ENCODE assay signal across 23 cellular contexts in the genomic region with DNA sequence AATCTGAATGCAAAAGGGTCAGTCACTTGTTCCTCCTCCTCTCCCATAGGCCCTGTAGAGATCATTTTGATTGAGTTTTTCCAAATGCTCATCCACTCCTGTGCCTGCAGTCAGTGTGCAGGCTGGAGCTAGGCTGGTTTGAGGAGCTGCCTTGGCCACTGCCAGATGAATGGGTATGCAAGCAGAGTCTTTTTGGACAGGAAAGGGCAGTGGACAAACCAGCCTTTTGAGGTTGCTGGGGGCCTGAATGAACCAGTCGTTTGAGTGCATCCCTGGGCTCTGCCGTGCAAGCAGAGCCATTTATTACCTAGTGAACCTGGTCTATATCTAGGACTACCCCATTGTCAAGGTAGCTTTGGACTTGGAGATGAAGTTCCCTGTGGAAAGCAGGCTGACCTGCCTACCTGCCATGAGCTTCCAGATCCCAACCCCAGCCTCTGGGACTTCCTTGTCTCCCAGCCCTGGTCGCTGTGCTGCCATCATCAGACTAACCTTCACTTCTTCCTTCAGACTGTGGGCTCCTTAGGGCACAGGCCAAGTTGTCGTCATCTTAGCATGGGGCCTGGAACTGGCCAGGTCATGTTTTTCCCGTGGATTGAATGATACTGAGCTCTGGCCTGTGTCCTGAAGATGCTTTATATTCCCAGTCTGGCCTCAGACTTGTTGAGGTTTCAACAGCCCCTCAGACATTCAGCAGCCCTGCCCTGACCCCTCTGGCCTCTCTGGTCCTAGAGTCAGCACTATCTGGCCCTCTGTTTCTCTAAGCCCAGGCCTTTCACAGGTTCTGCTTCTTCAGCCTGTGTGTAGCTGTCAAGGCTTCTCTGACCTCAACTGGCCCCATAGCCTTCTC. TPM values are rescaled to one million over a fixed set of nuclear protein-coding genes. Genes with fewer than 3 reads are reported as not detected.
A peak's percentile ranks its signal among the peaks of the same experiment; 100 is the strongest.
DNase-seq lines count a peak whose midpoint lies in the region; FAIRE-seq and TF ChIP-seq lines count a peak whose summit lies in the region.
"Had no signal": no experiment of that assay in that cellular context is flagged by ENCODE, and none has a peak within 500 bp of the region (broad histone marks: within the 10 kb centered on the region; RNA-seq: fewer than 3 reads in every experiment).

No MANE protein-coding gene starts in this region.

- peak overlapping the region; percentile 65 for H3K4me2 ChIP-seq in BLaER1
- H3K4me2 ChIP-seq in H9 (ENCODE audit: insufficient read depth, insufficient read length, low read length), result no peak overlapping the region

- no peak for TF ChIP-seq CTCF in esophagus muscularis mucosa (IDR thresholded peaks at IDR 0.05)
- TF ChIP-seq CTCF in progenitor cell of endocrine pancreas (IDR thresholded peaks at IDR 0.05; ENCODE audit: unreplicated experiment), result no peak
- TF ChIP-seq CTCF in H9 (conservative IDR thresholded peaks at IDR 0.05), result no peak

- H3K4me3 ChIP-seq in BLaER1 (no peak overlapping the region), esophagus muscularis mucosa (no peak overlapping the region)

- H3K79me2 ChIP-seq in H9 (ENCODE audit: insufficient read depth, low read length), result no peaks in the 10 kb centered on the region

- no peak overlapping the region for H3K18ac ChIP-seq in H9 (ENCODE audit: insufficient read length, low read depth, low read length)

- DNase-seq in esophagus muscularis mucosa (ENCODE audit: extremely low spot score), result peak; percentile 74
- no peak for DNase-seq in progenitor cell of endocrine pancreas (ENCODE audit: low spot score, unreplicated experiment)
- no peak for DNase-seq in H9
- DNase-seq in stimulated activated CD4-positive, alpha-beta T cell treated with anti-CD3 and anti-CD28 coated beads, Interleukin-12 subunit alpha, Interleukin-12 subunit beta, amount 100 ng/mL, for 4 hours, result no peak
- DNase-seq in HTR-8/SVneo (ENCODE audit: insufficient read length, low spot score), result no peak
- DNase-seq: C1 segment of cervical spinal cord; Calu3; CD4-positive, alpha-beta memory T cell; COR-L47; DMS53; DMS79 treated with DMSO at 0.1 percent for 48 hours; GF-D8; GOT3; HCEC 1CT had no signal

- H3K27ac Mint-ChIP-seq in progenitor cell of endocrine pancreas (peak overlapping the region; percentile 56), H9 (no peak overlapping the region)
- H3K27ac Mint-ChIP-seq: B cell; CD4-positive, alpha-beta memory T cell had no signal

- no peak for TF ChIP-seq EP300 in esophagus muscularis mucosa (IDR thresholded peaks at IDR 0.05)

- no peak overlapping the region for H3K56ac ChIP-seq in H9 (ENCODE audit: insufficient read length, low read depth, low read length)

- H3K23ac ChIP-seq in H9 (ENCODE audit: insufficient read length, low read depth, low read length), result no peak overlapping the region

- no peak overlapping the region for H2BK12ac ChIP-seq in H9 (ENCODE audit: insufficient read length, low read depth, low read length)

- H2BK120ac ChIP-seq in H9 (ENCODE audit: low read depth, low read length, poor library complexity, severe bottlenecking), result no peak overlapping the region

- H3K27me3 ChIP-seq in BLaER1, result no peaks in the 10 kb centered on the region
- no peaks in the 10 kb centered on the region for H3K27me3 ChIP-seq in esophagus muscularis mucosa
- no peaks in the 10 kb centered on the region for H3K27me3 ChIP-seq in H9 (ENCODE audit: insufficient read depth, low read length)

- H3K36me3 ChIP-seq in BLaER1 (no peaks in the 10 kb centered on the region), esophagus muscularis mucosa (no peaks in the 10 kb centered on the region)

- H3K4me1 ChIP-seq in BLaER1 (peaks cover 15% of the 10 kb centered on the region), esophagus muscularis mucosa (no peaks in the 10 kb centered on the region), H9 (ENCODE audit: insufficient read depth, low read length) (no peaks in the 10 kb centered on the region)

- H3K4ac ChIP-seq in H9 (ENCODE audit: low read depth, low read length), result no peak overlapping the region

- no peak overlapping the region for H2AK5ac ChIP-seq in H9 (ENCODE audit: insufficient read length, low read length)

- WGBS in esophagus muscularis mucosa, result 83% methylated on average over 5 of the region's 5 CpGs
- no CpG with 5 or more reads among the region's 5 CpGs for WGBS in H9 (ENCODE audit: extremely low coverage, insufficient read length, low lambda C conversion rate)

- H3K9me3 ChIP-seq in BLaER1, result no peaks in the 10 kb centered on the region
- peaks cover 0 to 6% (median 3%) of the 10 kb centered on the region in 4 donors for H3K9me3 ChIP-seq in esophagus muscularis mucosa
- no peaks in the 10 kb centered on the region for H3K9me3 ChIP-seq in H9 (ENCODE audit: control insufficient read depth, low read depth, low read length)

- H3K9me3 Mint-ChIP-seq in progenitor cell of endocrine pancreas (ENCODE audit: low read depth), result no peaks in the 10 kb centered on the region
- H3K9me3 Mint-ChIP-seq in H9, result no peaks in the 10 kb centered on the region

- TF ChIP-seq POLR2A in esophagus muscularis mucosa (IDR thresholded peaks at IDR 0.05; ENCODE audit: low read depth), result no peak

- no peak overlapping the region for H4K91ac ChIP-seq in H9 (ENCODE audit: insufficient read length, low read depth, low read length)

- intact Hi-C loops in esophagus muscularis mucosa (cut with DNase I), result no loop called here

- H2BK15ac ChIP-seq in H9 (ENCODE audit: low read depth, low read length), result no peak overlapping the region

- H3K23me2 ChIP-seq in H9 (ENCODE audit: insufficient read length, low read depth, low read length, poor library complexity, severe bottlenecking), result no peaks in the 10 kb centered on the region

- H3K27ac ChIP-seq in BLaER1, result peak overlapping the region; percentile 41; the same call in 1 of the 2 replicates
- no peak overlapping the region for H3K27ac ChIP-seq in esophagus muscularis mucosa (replicated peaks in 1 of 4)
- no peak overlapping the region for H3K27ac ChIP-seq in H9 (ENCODE audit: insufficient read length, low read depth, low read length)
- H3K27ac ChIP-seq: 22Rv1 had no signal

- H2BK20ac ChIP-seq in H9 (ENCODE audit: low read depth, low read length, poor library complexity, severe bottlenecking), result no peak overlapping the region

- H3K14ac ChIP-seq in H9 (ENCODE audit: insufficient read depth, low read length), result no peak overlapping the region; the same call in 1 of the 2 replicates

- FAIRE-seq in HTR-8/SVneo (lab: Jason Lieb, UNC), result no peak
- FAIRE-seq: A204.1, GM12891, GM18507, H54 had no signal

- H4K20me1 ChIP-seq in BLaER1 (no peaks in the 10 kb centered on the region), H9 (ENCODE audit: control insufficient read depth, insufficient read depth, insufficient read length) (no peaks in the 10 kb centered on the region)

- H3K36me3 Mint-ChIP-seq in progenitor cell of endocrine pancreas (ENCODE audit: insufficient read depth) (no peaks in the 10 kb centered on the region), H9 (ENCODE audit: insufficient read depth in 1 of 3, low read depth in 3 of 3) (no peaks in the 10 kb centered on the region)
- H3K36me3 Mint-ChIP-seq: CD4-positive, alpha-beta memory T cell had no signal

- H3K4me1 Mint-ChIP-seq in progenitor cell of endocrine pancreas (ENCODE audit: low read depth) (no peaks in the 10 kb centered on the region), H9 (peaks cover 5 to 7% of the 10 kb centered on the region in 2 experiments; a peak in 2 of 4 replicates)
- H3K4me1 Mint-ChIP-seq: B cell; CD4-positive, alpha-beta memory T cell had no signal

- H4K5ac ChIP-seq in H9 (ENCODE audit: insufficient read length, low read depth, low read length), result no peak overlapping the region

- no peak overlapping the region for H4K8ac ChIP-seq in H9 (replicated peaks; ENCODE audit: insufficient read length, low read depth, low read length)

- H3K4me3 Mint-ChIP-seq in progenitor cell of endocrine pancreas (ENCODE audit: low read depth) (no peak overlapping the region), H9 (no peak overlapping the region; a peak in 1 of 5 replicates)
- H3K4me3 Mint-ChIP-seq: B cell; CD4-positive, alpha-beta memory T cell had no signal

- H3K9ac ChIP-seq in BLaER1 (no peak overlapping the region), H9 (ENCODE audit: extremely low read depth, insufficient read length, low read length) (no peak overlapping the region)

- no peak overlapping the region for H2BK5ac ChIP-seq in H9 (ENCODE audit: insufficient read length, low read length)

- H2AFZ ChIP-seq in H9 (ENCODE audit: low read length), result no peak overlapping the region

- H3K79me1 ChIP-seq in H9 (ENCODE audit: insufficient read depth, low read depth, low read length, poor library complexity, severe bottlenecking), result no peaks in the 10 kb centered on the region

- H3K27me3 Mint-ChIP-seq in progenitor cell of endocrine pancreas (peaks cover 18% of the 10 kb centered on the region), H9 (ENCODE audit: low read depth) (peaks cover 8% of the 10 kb centered on the region)

- H3T11ph ChIP-seq in H9 (ENCODE audit: low read length), result no peak overlapping the region

RNA-seq across cellular contexts. Expression of a gene that starts 55.5 kb away (rescaled TPM):
- not detected for total RNA-seq in esophagus muscularis mucosa
- total RNA-seq in progenitor cell of endocrine pancreas, result not detected in 2 replicates
- total RNA-seq in H9 (2021), result not detected in 2 replicates
- total RNA-seq: B cell; Calu3; CD4-positive, alpha-beta memory T cell; Daoy; G401 had no signal
